1 cellular context compared by ENCODE assay signal in genomic region chr18:40866013-40866644, GRCh38.
TF ChIP-seq lines count a peak whose summit lies in the region.

No MANE protein-coding gene starts in this region.

TF ChIP-seq in GM23338, 12 proteins besides CTCF, POLR2A, EP300 and RAD21 (continued from another document):
- TF ChIP-seq ZNF462 (CRISPR knock-in tag; IDR thresholded peaks at IDR 0.05) (no peak), POLR2AphosphoS5 (IDR thresholded peaks at IDR 0.05; ENCODE audit: low read depth) (no peak)
